Comparison of ENCODE assay signal across 8 cellular contexts in the genomic region with DNA sequence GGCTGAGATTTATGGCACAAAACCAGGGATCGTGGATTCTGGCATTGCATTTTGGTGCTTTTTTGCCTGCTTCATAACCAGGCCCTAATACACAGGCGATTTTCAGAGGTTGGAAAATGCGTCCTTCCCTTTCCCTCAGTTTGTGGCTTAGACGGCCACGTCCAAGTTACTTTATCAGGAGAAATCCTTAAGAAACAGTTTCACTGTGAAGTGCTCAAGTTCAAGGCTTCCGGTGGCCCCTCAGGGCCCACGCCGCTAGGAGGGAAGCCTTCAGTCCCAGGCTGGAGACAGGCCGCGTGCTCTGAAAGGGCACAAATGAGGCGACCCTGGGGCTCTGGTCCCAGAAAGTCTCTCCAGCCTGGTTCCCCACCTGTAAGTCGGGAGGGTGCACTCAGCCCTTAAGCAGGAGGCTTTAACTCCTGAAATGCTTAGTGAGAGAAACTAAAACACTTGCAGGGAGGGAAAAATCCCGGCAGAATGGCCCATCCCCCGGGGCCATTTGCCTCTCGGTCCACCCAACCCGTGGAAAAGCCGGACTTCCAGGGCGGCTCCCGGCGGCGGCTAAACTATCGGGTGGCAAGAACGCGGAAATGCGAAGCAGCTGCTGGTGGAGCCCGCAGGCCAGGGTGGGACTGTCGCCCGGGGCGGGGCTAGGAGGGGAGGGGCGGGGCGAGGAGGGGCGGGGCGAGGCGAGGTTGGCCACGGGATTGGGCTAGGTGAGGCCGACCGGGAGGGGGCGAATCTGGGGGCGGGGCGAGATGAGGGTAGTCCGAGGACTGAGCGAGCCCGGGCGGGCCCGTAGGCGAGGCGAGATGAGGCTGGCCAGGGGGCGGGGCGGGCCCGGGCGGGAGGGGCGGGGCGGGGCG. TPM values are rescaled to one million over a fixed set of nuclear protein-coding genes. Genes with fewer than 3 reads are reported as not detected.
DNase-seq lines count a peak whose midpoint lies in the region; ATAC-seq and TF ChIP-seq lines count a peak whose summit lies in the region.

No MANE protein-coding gene starts in this region.

- no peak for TF ChIP-seq CTCF in C4-2B (conservative IDR thresholded peaks at IDR 0.05)
- no peak for TF ChIP-seq CTCF in coronary artery (IDR thresholded peaks at IDR 0.05)
- no peak for TF ChIP-seq CTCF in left lung (IDR thresholded peaks at IDR 0.05)

- no peaks in the 10 kb centered on the region for H3K9me3 Mint-ChIP-seq in activated CD4-positive, alpha-beta T cell treated with anti-CD3 and anti-CD28 coated beads, Interleukin-2, amount 10 ng/mL, durations not matched to agents 24 days and 14 days

- peak overlapping the region; percentile 86 for H3K4me3 Mint-ChIP-seq in activated CD4-positive, alpha-beta T cell treated with anti-CD3 and anti-CD28 coated beads, Interleukin-2, amount 10 ng/mL, durations not matched to agents 24 days and 14 days

- H3K27me3 ChIP-seq in left lung, result no peaks in the 10 kb centered on the region

- no peaks in the 10 kb centered on the region for H3K36me3 ChIP-seq in left lung

- H3K4me1 ChIP-seq in left lung, result peaks cover 10 to 23% of the 10 kb centered on the region in 2 donors

- peaks cover 8% of the 10 kb centered on the region for H3K27me3 Mint-ChIP-seq in activated CD4-positive, alpha-beta T cell treated with anti-CD3 and anti-CD28 coated beads, Interleukin-2, amount 10 ng/mL, durations not matched to agents 24 days and 14 days

- no peaks in the 10 kb centered on the region for H3K36me3 Mint-ChIP-seq in activated CD4-positive, alpha-beta T cell treated with anti-CD3 and anti-CD28 coated beads, Interleukin-2, amount 10 ng/mL, durations not matched to agents 24 days and 14 days (ENCODE audit: low read depth)

- ATAC-seq in GM19351 (IDR thresholded peaks at IDR 0.05; ENCODE audit: unreplicated experiment) (peak; percentile 66), HG03469 (IDR thresholded peaks at IDR 0.05; ENCODE audit: unreplicated experiment) (peak; percentile 35), left lung (peak; percentile 94)

- peak; percentile 35 for DNase-seq in NCI-H524 treated with DMSO at 0.1 percent for 48 hours (lab: John Stamatoyannopoulos, UW)
- peak; percentile 98 for DNase-seq in activated CD4-positive, alpha-beta T cell treated with anti-CD3 and anti-CD28 coated beads, Interleukin-2, amount 10 ng/mL, durations not matched to agents 24 days and 14 days
- DNase-seq in coronary artery (ENCODE audit: low spot score), result peak; percentile 99
- DNase-seq in left lung, result peak; percentile 99
- peak; percentile 99 for DNase-seq in stimulated activated CD4-positive, alpha-beta T cell treated with anti-CD3 and anti-CD28 coated beads, Interleukin-2, amount 100 ng/mL, for 4 hours (ENCODE audit: low read depth)

- H3K27ac ChIP-seq in C4-2B, result peak overlapping the region; percentile 76
- peak overlapping the region; percentile 68 to 87 for H3K27ac ChIP-seq in coronary artery
- H3K27ac ChIP-seq in left lung, result peak overlapping the region; percentile 91 to 93

- H3K9me3 ChIP-seq in left lung, result no peaks in the 10 kb centered on the region

- intact Hi-C loops in activated CD4-positive, alpha-beta T cell treated with anti-CD3 and anti-CD28 coated beads, Interleukin-2, amount 10 ng/mL, durations not matched to agents 24 days and 14 days (cut with micrococcal nuclease), result loop anchor here (1.0 kb wide), 4 partner anchors 22 to 430 kb away; a partner anchor contains a TSS
- intact Hi-C loops in left lung (cut with DNase I), result no loop called here

- H3K27ac Mint-ChIP-seq in activated CD4-positive, alpha-beta T cell treated with anti-CD3 and anti-CD28 coated beads, Interleukin-2, amount 10 ng/mL, durations not matched to agents 24 days and 14 days, result peak overlapping the region; percentile 88

- peaks cover 8% of the 10 kb centered on the region for H3K4me1 Mint-ChIP-seq in activated CD4-positive, alpha-beta T cell treated with anti-CD3 and anti-CD28 coated beads, Interleukin-2, amount 10 ng/mL, durations not matched to agents 24 days and 14 days

- peak overlapping the region; percentile 83 for H3K4me3 ChIP-seq in coronary artery
- H3K4me3 ChIP-seq in left lung, result peak overlapping the region; percentile 52 to 72

RNA-seq across cellular contexts. Expression of a gene that starts 0.6 kb away (rescaled TPM):
- total RNA-seq in activated CD4-positive, alpha-beta T cell treated with anti-CD3 and anti-CD28 coated beads, Interleukin-2, amount 10 ng/mL, durations not matched to agents 24 days and 14 days, result 7.6 and 10.4 TPM in 2 replicates
- total RNA-seq in left lung, result 10 to 100 TPM; 22.2 to 28.0 TPM

Comparison
In these comparisons a context has a peak if more than half of its experiments do, and no peak if none do; other contexts are left out.
1. Peak in every context shown above with its lines: DNase-seq, ATAC-seq, H3K4me3 ChIP-seq and H3K27ac ChIP-seq.
2. ATAC-seq: peak in every context shown above with its lines; median percentile 94 in left lung; 66 in GM19351; 35 in HG03469.
3. DNase-seq: peak in every context shown above with its lines; median percentile 99 in coronary artery; 99 in left lung; 99 in stimulated activated CD4-positive, alpha-beta T cell treated with anti-CD3 and anti-CD28 coated beads, Interleukin-2, amount 100 ng/mL, for 4 hours; 98 in activated CD4-positive, alpha-beta T cell treated with anti-CD3 and anti-CD28 coated beads, Interleukin-2, amount 10 ng/mL, durations not matched to agents 24 days and 14 days; 35 in NCI-H524 treated with DMSO at 0.1 percent for 48 hours.